In genomic region chr5:62621280-62621679, GRCh38 we compare ENCODE assay signal across 1 cellular context.
TF ChIP-seq lines count a peak whose summit lies in the region.

No MANE protein-coding gene starts in this region.

TF ChIP-seq in GM23338, 12 proteins besides CTCF, POLR2A, EP300 and RAD21:
- TF ChIP-seq ZNF462 (CRISPR knock-in tag; IDR thresholded peaks at IDR 0.05) (no peak), POLR2AphosphoS5 (IDR thresholded peaks at IDR 0.05; ENCODE audit: low read depth) (0 out of 2 replicates have a peak, but pooled peaks have one; percentile 23), EZH2phosphoT487 (IDR thresholded peaks at IDR 0.05; ENCODE audit: unreplicated experiment) (no peak), ZNF331 (CRISPR knock-in tag; IDR thresholded peaks at IDR 0.05; ENCODE audit: low read depth) (no peak)
